In the genomic region with DNA sequence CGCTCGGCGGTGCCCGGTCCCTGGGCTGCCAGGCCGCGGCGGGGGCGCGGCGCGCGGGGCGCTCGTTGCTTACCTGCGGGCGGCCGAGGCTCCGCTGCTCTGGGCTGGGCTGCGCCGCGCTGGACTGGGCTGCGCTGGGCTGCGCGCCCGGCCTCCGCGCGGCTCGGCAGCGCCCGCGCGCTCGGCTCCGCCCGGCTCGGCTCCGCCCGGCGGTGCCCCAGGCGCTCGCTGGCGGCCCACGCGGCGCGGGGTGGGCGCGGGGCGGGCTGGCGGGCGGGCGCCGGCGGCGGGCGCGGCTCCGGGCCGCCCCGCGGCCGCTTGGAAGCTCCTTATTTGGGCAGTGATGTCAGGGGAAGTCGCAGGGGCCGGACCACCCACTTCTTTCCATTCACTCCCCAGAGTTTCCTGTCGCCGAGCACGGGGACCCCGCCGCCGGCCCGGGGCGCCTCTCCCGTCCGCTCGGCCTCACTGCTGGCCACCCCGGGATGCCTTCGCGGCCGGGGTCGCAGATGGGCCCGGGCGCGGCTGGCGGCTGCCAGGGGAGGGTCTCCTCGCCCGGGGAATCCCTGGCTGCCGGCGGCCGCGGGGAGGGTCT, we compare ENCODE assay signal across 8 cellular contexts.
A peak's percentile ranks its signal among the peaks of the same experiment; 100 is the strongest.
DNase-seq lines count a peak whose midpoint lies in the region; ATAC-seq and TF ChIP-seq lines count a peak whose summit lies in the region.

No MANE protein-coding gene starts in this region.

- H3K36me3 ChIP-seq in SK-N-MC (ENCODE audit: insufficient read depth, low read length) (no peaks in the 10 kb centered on the region), left ventricle myocardium inferior (no peaks in the 10 kb centered on the region), aorta (ENCODE audit: control insufficient read depth in 1 of 2, insufficient read depth in 2 of 2, low read length in 1 of 2) (no peaks in the 10 kb centered on the region)

- no peaks in the 10 kb centered on the region for H3K9me3 Mint-ChIP-seq in activated naive CD8-positive, alpha-beta T cell treated with anti-CD3 and anti-CD28 coated beads for 36 hours

- H3K4me3 Mint-ChIP-seq in activated naive CD8-positive, alpha-beta T cell treated with anti-CD3 and anti-CD28 coated beads for 36 hours, result peak overlapping the region; percentile 50

- no peaks in the 10 kb centered on the region for H3K27me3 ChIP-seq in left ventricle myocardium inferior (ENCODE audit: low read depth)
- H3K27me3 ChIP-seq in aorta (ENCODE audit: control insufficient read depth in 1 of 2, insufficient read depth in 2 of 2, low read length in 1 of 2), result no peaks in the 10 kb centered on the region

- H3K4me1 ChIP-seq in left ventricle myocardium inferior, result peaks cover 32% of the 10 kb centered on the region
- peaks cover 0 to 3% of the 10 kb centered on the region in 2 donors for H3K4me1 ChIP-seq in aorta (ENCODE audit: control insufficient read depth in 1 of 2, insufficient read depth in 2 of 2, low read length in 2 of 2)

- 0 to 1% methylated on average over 21 to 91 of the region's 91 CpGs for WGBS in aorta, 2 donors

- peaks cover 76% of the 10 kb centered on the region for H3K4me1 Mint-ChIP-seq in activated naive CD8-positive, alpha-beta T cell treated with anti-CD3 and anti-CD28 coated beads for 36 hours

- peak overlapping the region; percentile 59 for H3K9ac ChIP-seq in SK-N-MC (ENCODE audit: insufficient read length)

- peak overlapping the region; percentile 47 for H3K27ac Mint-ChIP-seq in activated naive CD8-positive, alpha-beta T cell treated with anti-CD3 and anti-CD28 coated beads for 36 hours

- H3K36me3 Mint-ChIP-seq in activated naive CD8-positive, alpha-beta T cell treated with anti-CD3 and anti-CD28 coated beads for 36 hours, result peaks cover 36% of the 10 kb centered on the region

- H3K4me3 ChIP-seq in SK-N-MC, result peak overlapping the region; percentile 87
- peak overlapping the region; percentile 80 for H3K4me3 ChIP-seq in left ventricle myocardium inferior
- peak overlapping the region; percentile 62 to 77 for H3K4me3 ChIP-seq in aorta (ENCODE audit: low read length in 2 of 2)

- no peaks in the 10 kb centered on the region for H3K9me3 ChIP-seq in SK-N-MC (ENCODE audit: low read depth, low read length)
- no peaks in the 10 kb centered on the region for H3K9me3 ChIP-seq in left ventricle myocardium inferior (replicated peaks)
- no peaks in the 10 kb centered on the region for H3K9me3 ChIP-seq in aorta (ENCODE audit: control insufficient read depth, low read length)

- intact Hi-C loops in left ventricle myocardium inferior (cut with micrococcal nuclease), result no loop called here
- intact Hi-C loops in aorta (cut with DNase I), result loop anchor here in 1 of 2 donors (10.0 kb wide), 1 partner anchor 147 kb away; no protein-coding TSS in a partner anchor

- H3K27ac ChIP-seq in SK-N-MC (no peak overlapping the region), left ventricle myocardium inferior (replicated peaks) (peak overlapping the region; percentile 92), aorta (ENCODE audit: low read depth in 1 of 2, low read length in 2 of 2) (peak overlapping the region; percentile 57 to 78)

- no peaks in the 10 kb centered on the region for H3K27me3 Mint-ChIP-seq in activated naive CD8-positive, alpha-beta T cell treated with anti-CD3 and anti-CD28 coated beads for 36 hours

- DNase-seq in AG20443 (ENCODE audit: low spot score) (peak; percentile 95), SK-N-MC (ENCODE audit: low read depth, low spot score) (no peak), left ventricle myocardium inferior (peak; percentile 65), renal cortical epithelial cell (ENCODE audit: low read depth) (peak; percentile 67), aorta (peak; percentile 89 to 94)
- peak; percentile 84 for DNase-seq in activated naive CD8-positive, alpha-beta T cell treated with anti-CD3 and anti-CD28 coated beads for 36 hours

- ATAC-seq in GM19025 (IDR thresholded peaks at IDR 0.05; ENCODE audit: low read depth, unreplicated experiment) (peak; percentile 66), HG03196 (IDR thresholded peaks at IDR 0.05; ENCODE audit: unreplicated experiment) (peak; percentile 44), aorta (ENCODE audit: low FRiP score) (peak; percentile 72)

- TF ChIP-seq CTCF in left ventricle myocardium inferior (IDR thresholded peaks at IDR 0.05; ENCODE audit: borderline replicate concordance), result no peak
